ENCODE assay signal across 24 cellular contexts in genomic region chr11:75665126-75665525, GRCh38. TPM values are rescaled to one million over a fixed set of nuclear protein-coding genes. Genes with fewer than 3 reads are reported as not detected.
"Had no signal": no experiment of that assay in that cellular context is flagged by ENCODE, and none has a peak within 500 bp of the region (broad histone marks: within the 10 kb centered on the region; RNA-seq: fewer than 3 reads in every experiment).

No MANE protein-coding gene starts in this region.

- H3K36me3 Mint-ChIP-seq: naive thymus-derived CD8-positive, alpha-beta T cell had no signal

- ATAC-seq: esophagus mucosa; heart right ventricle; mucosa of descending colon; naive thymus-derived CD8-positive, alpha-beta T cell; psoas muscle; sciatic nerve; stimulated activated naive B cell treated with anti-CD40 and anti-IgM and Interleukin-4, amounts not matched to agents 10 μg/mL and 1 μg/mL and 100 μg/mL, for 72 hours; stimulated activated naive CD8-positive, alpha-beta T cell treated with anti-CD3 and anti-CD28 coated beads, Interleukin-15, amount 100 ng/mL, for 72 hours had no signal

- H3K4me3 ChIP-seq: heart right ventricle, mucosa of descending colon, psoas muscle, skin epidermis, testis, tibial nerve had no signal

- H3K27me3 ChIP-seq: testis had no signal

- H3K9me3 Mint-ChIP-seq: naive thymus-derived CD8-positive, alpha-beta T cell; stimulated activated naive B cell treated with anti-CD40 and anti-IgM and Interleukin-4, amounts not matched to agents 10 μg/mL and 1 μg/mL and 100 μg/mL, for 72 hours; stimulated activated naive CD8-positive, alpha-beta T cell treated with anti-CD3 and anti-CD28 coated beads, Interleukin-15, amount 100 ng/mL, for 72 hours had no signal

- H3K4me3 Mint-ChIP-seq: naive thymus-derived CD8-positive, alpha-beta T cell; stimulated activated naive B cell treated with anti-CD40 and anti-IgM and Interleukin-4, amounts not matched to agents 10 μg/mL and 1 μg/mL and 100 μg/mL, for 72 hours; stimulated activated naive CD8-positive, alpha-beta T cell treated with anti-CD3 and anti-CD28 coated beads, Interleukin-15, amount 100 ng/mL, for 72 hours had no signal

- H3K27ac ChIP-seq: heart right ventricle, neutrophil, psoas muscle, skin epidermis, testis, tibial nerve had no signal

- H3K27ac Mint-ChIP-seq: naive thymus-derived CD8-positive, alpha-beta T cell; stimulated activated naive B cell treated with anti-CD40 and anti-IgM and Interleukin-4, amounts not matched to agents 10 μg/mL and 1 μg/mL and 100 μg/mL, for 72 hours; stimulated activated naive CD8-positive, alpha-beta T cell treated with anti-CD3 and anti-CD28 coated beads, Interleukin-15, amount 100 ng/mL, for 72 hours had no signal

- DNase-seq: cortex of kidney; effector memory CD4-positive, alpha-beta T cell; heart right ventricle; hypothalamus; kidney glomerular epithelial cell; mammary epithelial cell; mucosa of descending colon; naive thymus-derived CD8-positive, alpha-beta T cell; psoas muscle; stimulated activated CD4-positive, alpha-beta T cell treated with anti-CD3 and anti-CD28 coated beads, Interleukin-2, amount 100 ng/mL, for 24 hours; stimulated activated CD4-positive, alpha-beta T cell treated with anti-CD3 and anti-CD28 coated beads, Interleukin-4, amount 100 ng/mL, for 4 hours; stimulated activated naive B cell treated with anti-CD40 and anti-IgM and Interleukin-4, amounts not matched to agents 10 μg/mL and 1 μg/mL and 100 μg/mL, for 72 hours; stimulated activated naive CD8-positive, alpha-beta T cell treated with anti-CD3 and anti-CD28 coated beads, Interleukin-15, amount 100 ng/mL, for 72 hours; testis had no signal

RNA-seq across cellular contexts. Expression of gene MAP6, which starts 3.7 kb away (rescaled TPM):
- total RNA-seq: naive thymus-derived CD8-positive, alpha-beta T cell had no signal

RNA-seq across cellular contexts. Expression of gene MOGAT2, which starts 52.5 kb away (rescaled TPM):
- total RNA-seq: chondrocyte; fibroblast of lung; frontal cortex; glomerular endothelial cell; mammary epithelial cell; naive thymus-derived CD8-positive, alpha-beta T cell; osteoblast; psoas muscle; tibial nerve had no signal
